25 cellular contexts compared by ENCODE assay signal in the genomic region with DNA sequence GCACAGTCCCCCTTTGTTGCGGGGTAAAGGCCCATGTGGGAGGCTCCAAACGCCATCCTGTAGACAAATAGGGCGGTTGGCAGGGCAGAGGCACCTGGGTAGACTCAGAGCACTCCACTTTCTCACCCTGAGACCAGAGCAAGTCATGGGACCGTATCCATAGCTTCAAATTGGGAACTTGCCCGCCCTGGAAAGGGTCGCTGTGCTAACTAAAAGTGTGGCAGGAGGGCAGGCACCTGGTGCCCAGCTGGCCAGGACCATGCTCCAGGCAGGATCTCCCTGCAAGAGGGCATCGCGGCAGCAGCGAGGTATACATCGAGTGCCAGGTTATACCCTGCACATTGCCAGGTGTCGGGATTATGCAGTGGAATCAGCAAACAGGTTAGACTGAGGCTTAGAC.
"Had no signal": no experiment of that assay in that cellular context is flagged by ENCODE, and none has a peak within 500 bp of the region (broad histone marks: within the 10 kb centered on the region; RNA-seq: fewer than 3 reads in every experiment).

No MANE protein-coding gene starts in this region.

- H3K27ac Mint-ChIP-seq: activated CD4-positive, alpha-beta memory T cell treated with anti-CD3 and anti-CD28 coated beads for 36 hours; activated CD4-positive, alpha-beta T cell treated with anti-CD3 and anti-CD28 coated beads for 36 hours; activated CD8-positive, alpha-beta memory T cell treated with anti-CD3 and anti-CD28 coated beads, Interleukin-2, amount 10 ng/mL, durations not matched to agents 7 days and 5 days; activated naive CD8-positive, alpha-beta T cell treated with anti-CD3 and anti-CD28 coated beads, Interleukin-2, amount 10 ng/mL, durations not matched to agents 7 days and 5 days; activated T-helper 17 cell treated with anti-CD3 and anti-CD28 coated beads, Interleukin-2, amount 50 U/mL, for 72 hours; brain had no signal

- H3K9me3 Mint-ChIP-seq: activated CD4-positive, alpha-beta memory T cell treated with anti-CD3 and anti-CD28 coated beads for 36 hours; activated CD4-positive, alpha-beta T cell treated with anti-CD3 and anti-CD28 coated beads, Interleukin-2, amount 10 ng/mL, durations not matched to agents 24 days and 14 days; activated naive CD8-positive, alpha-beta T cell treated with anti-CD3 and anti-CD28 coated beads, Interleukin-2, amount 10 ng/mL, durations not matched to agents 7 days and 5 days; activated T-cell treated with anti-CD3 and anti-CD28 coated beads, Interleukin-2, amount 50 U/mL, for 4 hours; activated T-helper 17 cell treated with anti-CD3 and anti-CD28 coated beads, Interleukin-2, amount 50 U/mL, for 72 hours; brain had no signal

- H3K27me3 ChIP-seq: ascending aorta, breast epithelium, cardiac muscle cell, colonic mucosa, esophagus squamous epithelium, gastroesophageal sphincter had no signal

- ATAC-seq: activated CD4-positive, alpha-beta T cell treated with anti-CD3 and anti-CD28 coated beads for 36 hours; activated CD8-positive, alpha-beta memory T cell treated with anti-CD3 and anti-CD28 coated beads, Interleukin-2, amount 10 ng/mL, durations not matched to agents 7 days and 5 days; activated CD8-positive, alpha-beta T cell treated with anti-CD3 and anti-CD28 coated beads, Interleukin-2, amount 10 ng/mL, durations not matched to agents 7 days and 5 days; activated T-cell treated with anti-CD3 and anti-CD28 coated beads, Interleukin-2, amount 50 U/mL, for 4 hours; activated T-helper 17 cell treated with anti-CD3 and anti-CD28 coated beads, Interleukin-2, amount 50 U/mL, for 72 hours; gastroesophageal sphincter had no signal

- H3K9me3 ChIP-seq: ascending aorta, breast epithelium, colonic mucosa, esophagus squamous epithelium, gastroesophageal sphincter had no signal

- H3K27me3 Mint-ChIP-seq: activated CD4-positive, alpha-beta memory T cell treated with anti-CD3 and anti-CD28 coated beads for 36 hours; activated CD4-positive, alpha-beta T cell treated with anti-CD3 and anti-CD28 coated beads for 36 hours; activated CD4-positive, alpha-beta T cell treated with anti-CD3 and anti-CD28 coated beads, Interleukin-2, amount 10 ng/mL, durations not matched to agents 24 days and 14 days; activated CD8-positive, alpha-beta memory T cell treated with anti-CD3 and anti-CD28 coated beads, Interleukin-2, amount 10 ng/mL, durations not matched to agents 7 days and 5 days; activated naive CD8-positive, alpha-beta T cell treated with anti-CD3 and anti-CD28 coated beads, Interleukin-2, amount 10 ng/mL, durations not matched to agents 7 days and 5 days; activated T-helper 17 cell treated with anti-CD3 and anti-CD28 coated beads, Interleukin-2, amount 50 U/mL, for 72 hours; brain had no signal

- H3K36me3 Mint-ChIP-seq: activated CD8-positive, alpha-beta memory T cell treated with anti-CD3 and anti-CD28 coated beads, Interleukin-2, amount 10 ng/mL, durations not matched to agents 7 days and 5 days had no signal

- H3K36me3 ChIP-seq: breast epithelium had no signal

- DNase-seq: activated CD4-positive, alpha-beta memory T cell treated with anti-CD3 and anti-CD28 coated beads for 36 hours; activated CD4-positive, alpha-beta T cell treated with anti-CD3 and anti-CD28 coated beads for 36 hours; activated CD4-positive, alpha-beta T cell treated with anti-CD3 and anti-CD28 coated beads, Interleukin-2, amount 10 ng/mL, durations not matched to agents 24 days and 14 days; activated CD4-positive, CD25-positive, alpha-beta regulatory T cell; activated CD4-positive, CD25-positive, alpha-beta regulatory T cell treated with anti-CD3 and anti-CD28 coated beads, Interleukin-2, amount 50 U/mL, for 72 hours; activated CD8-positive, alpha-beta memory T cell treated with anti-CD3 and anti-CD28 coated beads, Interleukin-2, amount 10 ng/mL, durations not matched to agents 7 days and 5 days; activated CD8-positive, alpha-beta T cell treated with anti-CD3 and anti-CD28 coated beads, Interleukin-2, amount 10 ng/mL, durations not matched to agents 7 days and 5 days; activated effector memory CD4-positive, alpha-beta T cell treated with Interleukin-2 at 50 U/mL for 16 hours; activated gamma-delta T cell treated with Interleukin-2 at 50 U/mL for 16 hours; activated naive CD4-positive, alpha-beta T cell treated with anti-CD3 and anti-CD28 coated beads, Interleukin-2, amount 50 U/mL, for 16 hours; activated naive CD4-positive, alpha-beta T cell treated with Interleukin-2 at 50 U/mL for 16 hours; activated naive CD8-positive, alpha-beta T cell treated with anti-CD3 and anti-CD28 coated beads, Interleukin-2, amount 10 ng/mL, durations not matched to agents 7 days and 5 days; activated T-cell treated with anti-CD3 and anti-CD28 coated beads, Interleukin-2, amount 50 U/mL, for 4 hours; central memory CD4-positive, alpha-beta T cell; colonic mucosa; effector CD8-positive, alpha-beta T cell; esophagus squamous epithelium; T-helper 2 cell had no signal

- H3K4me1 Mint-ChIP-seq: activated CD8-positive, alpha-beta memory T cell treated with anti-CD3 and anti-CD28 coated beads, Interleukin-2, amount 10 ng/mL, durations not matched to agents 7 days and 5 days; activated naive CD8-positive, alpha-beta T cell treated with anti-CD3 and anti-CD28 coated beads, Interleukin-2, amount 10 ng/mL, durations not matched to agents 7 days and 5 days; brain had no signal

- H3K4me1 ChIP-seq: ascending aorta, breast epithelium, colonic mucosa, gastroesophageal sphincter had no signal

- H3K4me3 ChIP-seq: ascending aorta, breast epithelium, cardiac muscle cell, colonic mucosa, esophagus squamous epithelium, gastroesophageal sphincter had no signal

- H3K27ac ChIP-seq: ascending aorta, breast epithelium, cardiac muscle cell, colonic mucosa, epithelial cell of prostate, esophagus squamous epithelium, gastroesophageal sphincter had no signal

- H3K4me3 Mint-ChIP-seq: activated CD4-positive, alpha-beta memory T cell treated with anti-CD3 and anti-CD28 coated beads for 36 hours; activated CD4-positive, alpha-beta T cell treated with anti-CD3 and anti-CD28 coated beads for 36 hours; activated CD4-positive, alpha-beta T cell treated with anti-CD3 and anti-CD28 coated beads, Interleukin-2, amount 10 ng/mL, durations not matched to agents 24 days and 14 days; activated CD8-positive, alpha-beta memory T cell treated with anti-CD3 and anti-CD28 coated beads, Interleukin-2, amount 10 ng/mL, durations not matched to agents 7 days and 5 days; activated CD8-positive, alpha-beta T cell treated with anti-CD3 and anti-CD28 coated beads, Interleukin-2, amount 10 ng/mL, durations not matched to agents 7 days and 5 days; activated naive CD8-positive, alpha-beta T cell treated with anti-CD3 and anti-CD28 coated beads, Interleukin-2, amount 10 ng/mL, durations not matched to agents 7 days and 5 days; activated T-cell treated with anti-CD3 and anti-CD28 coated beads, Interleukin-2, amount 50 U/mL, for 4 hours; activated T-helper 17 cell treated with anti-CD3 and anti-CD28 coated beads, Interleukin-2, amount 50 U/mL, for 72 hours; brain had no signal
